8 cellular contexts compared by ENCODE assay signal in the genomic region with DNA sequence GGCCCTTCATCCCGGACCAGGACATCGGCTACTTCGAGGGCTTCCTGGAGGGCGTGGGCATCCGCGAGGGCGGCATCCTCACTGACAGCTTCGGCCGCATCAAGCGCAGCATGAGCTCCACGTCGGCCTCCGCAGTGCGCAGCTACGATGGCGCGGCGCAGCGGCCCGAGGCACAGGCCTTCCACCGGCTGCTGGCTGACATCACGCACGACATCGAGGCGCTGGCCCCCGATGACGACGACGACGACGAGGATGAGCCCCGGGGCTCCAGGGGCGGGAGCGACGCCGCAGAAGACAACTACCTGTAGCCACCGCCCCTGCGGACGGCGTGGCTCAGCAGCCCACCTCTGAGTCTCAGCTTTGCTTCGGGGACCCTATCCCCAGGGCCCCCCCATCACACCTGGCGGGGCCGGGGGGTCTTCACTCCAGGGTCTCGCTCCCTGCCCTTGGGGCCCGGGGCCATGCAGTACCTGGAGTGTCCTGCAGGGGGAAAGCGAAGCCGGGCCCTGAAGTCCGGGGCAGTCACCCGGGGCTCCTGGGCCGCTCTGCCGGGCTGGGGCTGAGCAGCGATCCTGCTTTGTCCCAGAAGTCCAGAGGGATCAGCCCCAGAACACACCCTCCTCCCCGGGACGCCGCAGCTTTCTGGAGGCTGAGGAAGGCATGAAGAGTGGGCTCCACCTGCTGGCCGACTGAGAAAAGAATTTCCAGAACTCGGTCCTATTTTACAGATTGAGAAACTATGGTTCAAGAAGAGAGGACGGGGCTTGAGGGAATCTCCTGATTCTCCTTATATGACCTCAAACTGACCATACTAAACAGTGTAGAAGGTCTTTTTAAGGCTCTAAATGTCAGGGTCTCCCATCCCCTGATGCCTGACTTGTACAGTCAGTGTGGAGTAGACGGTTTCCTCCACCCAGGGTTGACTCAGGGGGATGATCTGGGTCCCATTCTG. TPM values are rescaled to one million over a fixed set of nuclear protein-coding genes. Genes with fewer than 3 reads are reported as not detected.
DNase-seq lines count a peak whose midpoint lies in the region; ATAC-seq, FAIRE-seq and TF ChIP-seq lines count a peak whose summit lies in the region.

No MANE protein-coding gene starts in this region.

- no peaks in the 10 kb centered on the region for H3K9me3 Mint-ChIP-seq in immature natural killer cell

- intact Hi-C loops in spleen (cut with DNase I; ENCODE audit: low total_unique reads) = loop anchor here (5.0 kb wide), 1 partner anchor 61 kb away; no protein-coding TSS in a partner anchor

- POLR2A ChIA-PET in AG04449 (lab: Yijun Ruan, JAX) = no interaction called here

- no peaks in the 10 kb centered on the region for H3K4me1 Mint-ChIP-seq in immature natural killer cell

- peaks cover 7 to 15% (median 10%) of the 10 kb centered on the region in 3 donors for H3K27me3 Mint-ChIP-seq in immature natural killer cell (ENCODE audit: low read depth in 3 of 3)

- H3K27ac ChIP-seq in VCaP = no peak overlapping the region
- H3K27ac ChIP-seq in spleen = peak overlapping the region in 5 of 8 donors; percentile 17 to 91 (median 52)

- WGBS in spleen, 5 donors = 19 to 35% (median 24%) methylated on average over 38 to 59 of the region's 59 CpGs

- no peak overlapping the region for H3K27ac Mint-ChIP-seq in immature natural killer cell

- H3K27me3 ChIP-seq in bronchial epithelial cell (ENCODE audit: control insufficient read depth, insufficient read depth, low read length) (peaks cover 2% of the 10 kb centered on the region), spleen (replicated peaks in 1 of 7) (peaks cover 0 to 29% (median 0%) of the 10 kb centered on the region in 7 donors)

- no peak for ATAC-seq in HG03045 (IDR thresholded peaks at IDR 0.05; ENCODE audit: unreplicated experiment)

- H3K9me3 ChIP-seq in spleen = no peaks in the 10 kb centered on the region

- H3K36me3 ChIP-seq in bronchial epithelial cell (ENCODE audit: control insufficient read depth, insufficient read depth, low read length) (no peaks in the 10 kb centered on the region), spleen (peaks cover 0 to 46% (median 1%) of the 10 kb centered on the region in 6 donors)

- no peak for TF ChIP-seq POLR2A in spleen (IDR thresholded peaks at IDR 0.05)

- CTCF ChIA-PET in AG04449 (lab: Yijun Ruan, JAX) = interaction anchor here (0.7 to 10.4 kb wide), 51 partner anchors 10 to 309 kb away, joined by 3 to 224 read pairs (median 5); partner anchors contain the start of genes BCL2L1, FOXS1, MYLK2 and PDRG1

- peaks cover 21 to 71% (median 58%) of the 10 kb centered on the region in 6 donors for H3K4me1 ChIP-seq in spleen

- H3K4me3 Mint-ChIP-seq in immature natural killer cell = peak overlapping the region in 4 of 5 donors; percentile 2 to 48 (median 18)

- peak; percentile 17 for DNase-seq in AG04449 (ENCODE audit: low read depth, low spot score)
- peak; percentile 38 for DNase-seq in GOT3 (lab: John Stamatoyannopoulos, UW)
- peak; percentile 85 for DNase-seq in NCI-H2227 (lab: John Stamatoyannopoulos, UW; ENCODE audit: unreplicated experiment)
- DNase-seq in bronchial epithelial cell (ENCODE audit: low read depth) = peak; percentile 59
- DNase-seq in immature natural killer cell = peak; percentile 32 to 44 (median 39)
- DNase-seq in spleen = peak; percentile 90

- H3K4me3 ChIP-seq in AG04449 (ENCODE audit: low read depth, low read length) (peak overlapping the region; percentile 30), bronchial epithelial cell (ENCODE audit: low read depth, low read length) (no peak overlapping the region), spleen (peak overlapping the region; percentile 4 to 62 (median 26))

- peak; percentile 62 for TF ChIP-seq CTCF in AG04449 (IDR thresholded peaks at IDR 0.05; ENCODE audit: insufficient read depth, low read length, missing control alignments)
- TF ChIP-seq CTCF in VCaP (conservative IDR thresholded peaks at IDR 0.05) = peak; percentile 97
- TF ChIP-seq CTCF in bronchial epithelial cell (IDR thresholded peaks at IDR 0.05; ENCODE audit: insufficient read depth, low read length, severe bottlenecking) = peak; percentile 84
- peak; percentile 89 to 97 (median 95) for TF ChIP-seq CTCF in spleen (IDR thresholded peaks at IDR 0.05 in 8 of 11, conservative IDR thresholded peaks at IDR 0.05 in 3 of 11)

- H3K36me3 Mint-ChIP-seq in immature natural killer cell = no peaks in the 10 kb centered on the region

- no peak for FAIRE-seq in bronchial epithelial cell (lab: Jason Lieb, UNC)

RNA-seq across cellular contexts. Expression of gene HCK, which starts 20.8 kb away (rescaled TPM):
- total RNA-seq in bronchial epithelial cell = under 0.01 and 0.13 TPM in 2 replicates
- 1 to 10 TPM; 1.7 to 8.8 (median 7.3) TPM for polyA plus RNA-seq in immature natural killer cell
- 100 to 1,000 TPM; 139 to 341 (median 155) TPM for total RNA-seq in spleen
- polyA plus RNA-seq in spleen = 10 to 100 TPM; 44.3 to 76.4 (median 53.0) TPM

RNA-seq across cellular contexts. Expression of gene CCM2L, which starts 21.0 kb away (rescaled TPM):
- total RNA-seq in bronchial epithelial cell (not detected in 2 replicates), spleen (100 to 1,000 TPM in 5 of 7 donors, 10 to 100 TPM in 2; 64.8 to 186 (median 138) TPM)
- polyA plus RNA-seq in immature natural killer cell (not detected), spleen (100 to 1,000 TPM in 1 of 3 donors, 10 to 100 TPM in 2; 27.6 to 158 (median 71.1) TPM)

Comparison
In these comparisons a context has a peak if more than half of its experiments do, and no peak if none do; other contexts are left out.
1. DNase-seq: peak in every context shown above with its lines; median percentile 90 in spleen; 85 in NCI-H2227; 59 in bronchial epithelial cell; 39 in immature natural killer cell; 38 in GOT3; 17 in AG04449.
2. RNA of gene HCK, which starts 20.8 kb away (total RNA-seq): 139 to 341 TPM in spleen; under 0.01 to 0.13 TPM in bronchial epithelial cell; every median in the first group is over 100 times any median in the second.
3. RNA of gene CCM2L, which starts 21.0 kb away (total RNA-seq): 64.8 to 186 TPM in spleen; not detected in bronchial epithelial cell; every median in the first group is over 10 times any median in the second.
4. Peak in every context shown above with its lines, with median percentiles within 50 percentile points of each other: CTCF ChIP-seq.